ENCODE assay signal across 5 cellular contexts in genomic region chr12:92964378-92964777, GRCh38. TPM values are rescaled to one million over a fixed set of nuclear protein-coding genes. Genes with fewer than 3 reads are reported as not detected.
DNase-seq lines count a peak whose midpoint lies in the region; ATAC-seq, FAIRE-seq and TF ChIP-seq lines count a peak whose summit lies in the region.
"Not testable (repeated sequence)": the region's sequence is repeated elsewhere in the genome, so short reads cannot be mapped to it uniquely, and the experiment has no call there.

No MANE protein-coding gene starts in this region.

- peak overlapping the region; percentile 50 for H3K27ac Mint-ChIP-seq in activated naive CD4-positive, alpha-beta T cell treated with anti-CD3 and anti-CD28 coated beads for 36 hours
- peak overlapping the region; percentile 42 for H3K27ac Mint-ChIP-seq in neural progenitor cell

- DNase-seq in SK-N-SH; activated naive CD4-positive, alpha-beta T cell treated with anti-CD3 and anti-CD28 coated beads for 36 hours; mammary epithelial cell; neural progenitor cell (ENCODE audit: low spot score): not testable (repeated sequence)
- DNase-seq in HepG2 (ENCODE audit: low spot score) = peak; percentile 42

- H3K27ac ChIP-seq in SK-N-SH (ENCODE audit: low read depth in 2 of 2, low read length in 1 of 2); mammary epithelial cell (ENCODE audit: insufficient read depth, low read depth, low read length); neural progenitor cell: not testable (repeated sequence)
- peak overlapping the region; percentile 22 for H3K27ac ChIP-seq in HepG2 (ENCODE audit: extremely low read length, insufficient read depth, low read length)

- not testable (repeated sequence) for TF ChIP-seq CTCF in SK-N-SH (IDR thresholded peaks at IDR 0.05); mammary epithelial cell (conservative IDR thresholded peaks at IDR 0.05 in 1 of 2, IDR thresholded peaks at IDR 0.05 in 1 of 2; ENCODE audit: extremely low read depth in 1 of 2, insufficient read depth in 1 of 2, low read depth in 1 of 2, low read length in 2 of 2); HepG2 (CRISPR knock-in tag; IDR thresholded peaks at IDR 0.05); neural progenitor cell (IDR thresholded peaks at IDR 0.05)

- H3F3A ChIP-seq in SK-N-SH (replicated peaks; ENCODE audit: insufficient read depth); neural progenitor cell (ENCODE audit: low read depth): not testable (repeated sequence)

- TF ChIP-seq POLR2A in HepG2 (IDR thresholded peaks at IDR 0.05; ENCODE audit: insufficient read depth in 1 of 2, low read depth in 2 of 2, low read length in 2 of 2) = not testable (repeated sequence)

- H3K36me3 Mint-ChIP-seq in activated naive CD4-positive, alpha-beta T cell treated with anti-CD3 and anti-CD28 coated beads for 36 hours (ENCODE audit: low read depth); neural progenitor cell: not testable (repeated sequence)

- in situ Hi-C loops in mammary epithelial cell (cut with MboI; ENCODE audit: low sequenced_read_pairs in 2 of 2); HepG2 (cut with HindIII; ENCODE audit: extremely low pct_ligation_motif_present, low pct_unique_long_range_greater_than_20kb): not testable (repeated sequence)

- not testable (repeated sequence) for H3K4me3 Mint-ChIP-seq in activated naive CD4-positive, alpha-beta T cell treated with anti-CD3 and anti-CD28 coated beads for 36 hours; neural progenitor cell

- not testable (repeated sequence) for TF ChIP-seq RAD21 in SK-N-SH (IDR thresholded peaks at IDR 0.05; ENCODE audit: low read length); HepG2 (CRISPR knock-in tag; IDR thresholded peaks at IDR 0.05)

- not testable (repeated sequence) for H3K9ac ChIP-seq in SK-N-SH; mammary epithelial cell (ENCODE audit: insufficient read depth, low read length); HepG2 (ENCODE audit: insufficient read depth, low read depth, low read length); neural progenitor cell

- BruUV-seq in mammary epithelial cell (replicated peaks; lab: Mats Ljungman, UMichigan); HepG2 (replicated peaks; lab: Mats Ljungman, UMichigan): not testable (repeated sequence)

- not testable (repeated sequence) for H3K9me3 ChIP-seq in SK-N-SH; mammary epithelial cell (replicated peaks; ENCODE audit: insufficient read depth, low read length); HepG2 (ENCODE audit: low read length); neural progenitor cell (ENCODE audit: low read depth)

- not testable (repeated sequence) for TF ChIP-seq EP300 in SK-N-SH (IDR thresholded peaks at IDR 0.05; ENCODE audit: borderline replicate concordance in 1 of 2, low read depth in 1 of 2, low read length in 1 of 2); HepG2 (IDR thresholded peaks at IDR 0.05; ENCODE audit: low read depth in 2 of 2, low read length in 2 of 2); HepG2 (CRISPR knock-in tag; IDR thresholded peaks at IDR 0.05; ENCODE audit: borderline replicate concordance)

- H3K4me2 ChIP-seq in SK-N-SH; mammary epithelial cell (ENCODE audit: insufficient read depth, low read depth, low read length); neural progenitor cell: not testable (repeated sequence)
- peak overlapping the region; percentile 23; the same call in 1 of the 2 replicates for H3K4me2 ChIP-seq in HepG2 (ENCODE audit: low read depth, low read length)

- H2AFZ ChIP-seq in SK-N-SH (ENCODE audit: low read depth) (peak overlapping the region; percentile 29; the same call in 1 of the 2 replicates), mammary epithelial cell (ENCODE audit: low read depth, low read length) (peak overlapping the region; percentile 20)
- H2AFZ ChIP-seq in HepG2 (ENCODE audit: low read length); neural progenitor cell (replicated peaks): not testable (repeated sequence)

- CTCF ChIA-PET in SK-N-SH (lab: Yijun Ruan, JAX); mammary epithelial cell (lab: Charles Lee; ENCODE audit: low non-redundant PET); HepG2 (lab: Yijun Ruan, JAX; ENCODE audit: low intra/inter-chr PET ratio, low total read pairs): not testable (repeated sequence)
- CTCF ChIA-PET in activated naive CD4-positive, alpha-beta T cell treated with anti-CD3 and anti-CD28 coated beads for 36 hours (lab: Charles Lee) = interaction anchor here (0.6 kb wide), 1 partner anchor 131 kb away, joined by 3 read pairs; no protein-coding TSS in a partner anchor

- dilution Hi-C loops in mammary epithelial cell (cut with HindIII; ENCODE audit: low sequenced_read_pairs) = not testable (repeated sequence)

- FAIRE-seq in HepG2 (lab: Jason Lieb, UNC) = not testable (repeated sequence)

- not testable (repeated sequence) for H3K9me2 ChIP-seq in SK-N-SH

- POLR2A ChIA-PET in SK-N-SH (lab: Yijun Ruan, JAX) = not testable (repeated sequence)
- POLR2A ChIA-PET in HepG2 (lab: Yijun Ruan, JAX) = interaction anchor here (0.6 kb wide), 1 partner anchor 40 kb away, joined by 3 read pairs; no protein-coding TSS in a partner anchor

- H3K4me3 ChIP-seq in SK-N-SH (ENCODE audit: low read depth in 2 of 2, low read length in 1 of 2); mammary epithelial cell (replicated peaks in 1 of 3; ENCODE audit: insufficient read depth in 1 of 3, low read depth in 2 of 3, low read length in 3 of 3); HepG2 (replicated peaks in 1 of 3; ENCODE audit: insufficient read depth in 1 of 3, low read depth in 2 of 3, low read length in 3 of 3); neural progenitor cell: not testable (repeated sequence)

- intact Hi-C loops in activated naive CD4-positive, alpha-beta T cell treated with anti-CD3 and anti-CD28 coated beads for 36 hours (cut with micrococcal nuclease); mammary epithelial cell (cut with micrococcal nuclease); HepG2 (cut with micrococcal nuclease; ENCODE audit: unreplicated experiment): not testable (repeated sequence)

- H3K4me1 Mint-ChIP-seq in activated naive CD4-positive, alpha-beta T cell treated with anti-CD3 and anti-CD28 coated beads for 36 hours (ENCODE audit: low read depth); neural progenitor cell: not testable (repeated sequence)

- not testable (repeated sequence) for H3K9me3 Mint-ChIP-seq in activated naive CD4-positive, alpha-beta T cell treated with anti-CD3 and anti-CD28 coated beads for 36 hours; neural progenitor cell

- 50% methylated on average over 1 of the region's 1 CpG for WGBS in SK-N-SH (ENCODE audit: low lambda C conversion rate)
- 50% methylated on average over 1 of the region's 1 CpG for WGBS in mammary epithelial cell (ENCODE audit: low coverage, missing lambda C conversion rate)
- WGBS in HepG2 (ENCODE audit: low lambda C conversion rate) = 3% methylated on average over 1 of the region's 1 CpG

- not testable (repeated sequence) for H3K36me3 ChIP-seq in SK-N-SH (replicated peaks in 1 of 2; ENCODE audit: control insufficient read depth in 1 of 2, insufficient read depth in 2 of 2, low read length in 1 of 2); mammary epithelial cell (ENCODE audit: insufficient read depth, low read length); HepG2 (replicated peaks in 1 of 2; ENCODE audit: control insufficient read depth in 1 of 2, insufficient read depth in 2 of 2, low read length in 2 of 2); neural progenitor cell

- not testable (repeated sequence) for H3K27me3 ChIP-seq in SK-N-SH (ENCODE audit: insufficient read depth); mammary epithelial cell (ENCODE audit: insufficient read depth, low read length); HepG2 (ENCODE audit: control insufficient read depth in 1 of 2, insufficient read depth in 2 of 2, low read length in 2 of 2); neural progenitor cell

- H3K79me2 ChIP-seq in SK-N-SH (ENCODE audit: insufficient read depth); mammary epithelial cell (ENCODE audit: insufficient read depth, low read length); HepG2 (ENCODE audit: insufficient read depth, low read length); neural progenitor cell (ENCODE audit: low read depth): not testable (repeated sequence)

- not testable (repeated sequence) for H3K27me3 Mint-ChIP-seq in activated naive CD4-positive, alpha-beta T cell treated with anti-CD3 and anti-CD28 coated beads for 36 hours (ENCODE audit: low read depth); neural progenitor cell (ENCODE audit: insufficient read depth, low read depth)

- not testable (repeated sequence) for H3K4me1 ChIP-seq in SK-N-SH (ENCODE audit: control insufficient read depth in 1 of 2, insufficient read depth in 2 of 2, low read depth in 1 of 2, low read length in 1 of 2); neural progenitor cell
- H3K4me1 ChIP-seq in mammary epithelial cell (ENCODE audit: insufficient read depth, low read length) (peaks cover 14% of the 10 kb centered on the region), HepG2 (ENCODE audit: insufficient read depth, low read length) (peaks cover 52% of the 10 kb centered on the region)

- ATAC-seq in HepG2 = not testable (repeated sequence)

- H4K20me1 ChIP-seq in SK-N-SH (ENCODE audit: insufficient read depth); mammary epithelial cell (ENCODE audit: insufficient read depth, low read length); HepG2 (ENCODE audit: insufficient read depth, low read length); neural progenitor cell (ENCODE audit: low read depth): not testable (repeated sequence)

RNA-seq across cellular contexts. Expression of gene EEA1, which starts 35.3 kb away (rescaled TPM):
- 1.5 and 1.7 TPM in 2 replicates for polyA plus RNA-seq in SK-N-SH (2012; rRNA removed)
- polyA plus RNA-seq in SK-N-SH (2012; cell fraction: cytosol; rRNA removed) = 3.0 and 3.7 TPM in 2 replicates
- 0.96 and 2.5 TPM in 2 replicates for polyA plus RNA-seq in SK-N-SH (2012; cell fraction: nucleus; rRNA removed)
- total RNA-seq in activated naive CD4-positive, alpha-beta T cell treated with anti-CD3 and anti-CD28 coated beads for 36 hours = 10 to 100 TPM; 15.6 to 17.6 TPM
- 10 to 100 TPM; 17.2 to 45.2 TPM for total RNA-seq in mammary epithelial cell
- 5.8 TPM for polyA plus RNA-seq in mammary epithelial cell
- polyA minus RNA-seq in mammary epithelial cell = 43.6 TPM
- total RNA-seq in HepG2 (2016; rRNA removed; fragmentation: Illumina TruSeq; extraction: Trizol) = 19.3 and 42.7 TPM in 2 replicates
- 13.7 and 15.1 TPM in 2 replicates for total RNA-seq in HepG2 (2016; cell fraction: cytosol; rRNA removed; fragmentation: Illumina TruSeq; extraction: Trizol; ENCODE audit: low read depth)
- total RNA-seq in HepG2 (2016; cell fraction: insoluble cytoplasmic fraction; rRNA removed; fragmentation: Illumina TruSeq; extraction: Trizol) = 17.7 and 39.8 TPM in 2 replicates
- 9.5 and 12.2 TPM in 2 replicates for total RNA-seq in HepG2 (2016; cell fraction: membrane; rRNA removed; fragmentation: Illumina TruSeq; extraction: Trizol)
- 29.6 and 33.4 TPM in 2 replicates for total RNA-seq in HepG2 (2016; cell fraction: nucleus; rRNA removed; fragmentation: Illumina TruSeq; extraction: Trizol)
- polyA plus RNA-seq in HepG2 (2011; rRNA removed) = 2.6 and 5.0 TPM in 2 replicates
- polyA plus RNA-seq in HepG2 (2011; cell fraction: cytosol; rRNA removed) = 1.1 and 1.8 TPM in 2 replicates
- 2.6 and 2.7 TPM in 2 replicates for polyA plus RNA-seq in HepG2 (2011; cell fraction: nucleus; rRNA removed)
- polyA plus RNA-seq in HepG2 (2012) = 5.4 and 9.3 TPM in 2 replicates
- polyA plus RNA-seq in HepG2 (2016; cell fraction: cytosol; fragmentation: Illumina TruSeq; extraction: Trizol; ENCODE audit: low read depth) = 0.26 and 0.34 TPM in 2 replicates
- 17.0 and 18.2 TPM in 2 replicates for polyA plus RNA-seq in HepG2 (2016; cell fraction: insoluble cytoplasmic fraction; fragmentation: Illumina TruSeq; extraction: Trizol; ENCODE audit: low read depth)
- polyA plus RNA-seq in HepG2 (2016; cell fraction: membrane; fragmentation: Illumina TruSeq; extraction: Trizol; ENCODE audit: low read depth) = 0.85 and 1.0 TPM in 2 replicates
- 17.2 and 17.6 TPM in 2 replicates for polyA plus RNA-seq in HepG2 (2016; cell fraction: nucleus; fragmentation: Illumina TruSeq; extraction: Trizol; ENCODE audit: insufficient read depth, low read depth)
- polyA minus RNA-seq in HepG2 (2011; rRNA and poly(A)+ RNA removed; ENCODE audit: low replicate concordance) = 1.6 and 2.5 TPM in 2 replicates
- polyA minus RNA-seq in HepG2 (2011; cell fraction: cytosol; rRNA and poly(A)+ RNA removed) = 21.9 and 22.2 TPM in 2 replicates
- 23.8 and 31.0 TPM in 2 replicates for polyA minus RNA-seq in HepG2 (2011; cell fraction: nucleus; rRNA and poly(A)+ RNA removed)
- total RNA-seq in neural progenitor cell (ENCODE audit: low replicate concordance) = 6.6 and 11.6 TPM in 2 replicates
